Comparison of ENCODE assay signal across 9 cellular contexts in genomic region chr2:232979871-232980461, GRCh38. TPM values are rescaled to one million over a fixed set of nuclear protein-coding genes. Genes with fewer than 3 reads are reported as not detected.
A peak's percentile ranks its signal among the peaks of the same experiment; 100 is the strongest.
DNase-seq lines count a peak whose midpoint lies in the region; TF ChIP-seq lines count a peak whose summit lies in the region.
"Had no signal": no experiment of that assay in that cellular context is flagged by ENCODE, and none has a peak within 500 bp of the region (broad histone marks: within the 10 kb centered on the region; RNA-seq: fewer than 3 reads in every experiment).

No MANE protein-coding gene starts in this region.

- H3K9me3 ChIP-seq in spleen: no peaks in the 10 kb centered on the region

- CTCF ChIA-PET in RWPE1 (lab: Yijun Ruan, JAX): interaction anchor here (0.6 to 1.3 kb wide), 6 partner anchors 22 to 274 kb away, joined by 3 to 5 read pairs (median 4); partner anchors contain the start of gene ATG16L1

- no peak for TF ChIP-seq POLR2A in spleen (IDR thresholded peaks at IDR 0.05)

- H3K27ac ChIP-seq in RWPE1 (peak overlapping the region; percentile 83), spleen (no peak overlapping the region)

- intact Hi-C loops in spleen (cut with DNase I; ENCODE audit: low total_unique reads): no loop called here

- POLR2A ChIA-PET in RWPE1 (lab: Yijun Ruan, JAX; ENCODE audit: low non-redundant PET): no interaction called here

- TF ChIP-seq CTCF in RWPE1 (conservative IDR thresholded peaks at IDR 0.05; ENCODE audit: low read depth): no peak; the same call in 1 of the 2 replicates
- no peak for TF ChIP-seq CTCF in spleen (IDR thresholded peaks at IDR 0.05 in 8 of 11, conservative IDR thresholded peaks at IDR 0.05 in 3 of 11)

- no peak overlapping the region for H3K4me3 ChIP-seq in spleen

- peak; percentile 7 for DNase-seq in NCI-H748 (lab: John Stamatoyannopoulos, UW; ENCODE audit: unreplicated experiment)
- DNase-seq in NCI-H748 treated with DMSO at 0.1 percent for 48 hours (lab: John Stamatoyannopoulos, UW): no peak
- peak; percentile 74 for DNase-seq in RWPE1 (ENCODE audit: low spot score)
- DNase-seq in fibroblast of peridontal ligament (ENCODE audit: extremely low read depth): peak; percentile 41
- DNase-seq in spleen: peak; percentile 58
- no peak for DNase-seq in NCI-H187 treated with DMSO at 0.1 percent for 48 hours (lab: John Stamatoyannopoulos, UW)
- no peak for DNase-seq in stimulated activated CD4-positive, alpha-beta T cell treated with anti-CD3 and anti-CD28 coated beads, Interleukin-2, amount 100 ng/mL, for 48 hours
- no peak for DNase-seq in NCI-H82 (lab: John Stamatoyannopoulos, UW)

- 75 to 88% (median 80%) methylated on average over 7 of the region's 7 CpGs for WGBS in spleen, 5 donors

- no peaks in the 10 kb centered on the region for H3K36me3 ChIP-seq in spleen

- peaks cover 0 to 24% (median 0%) of the 10 kb centered on the region in 7 donors for H3K27me3 ChIP-seq in spleen (replicated peaks in 1 of 7)

- H3K4me1 ChIP-seq in spleen: no peaks in the 10 kb centered on the region

RNA-seq across cellular contexts. Expression of gene NGEF, which starts 33.1 kb away (rescaled TPM):
- under 1 TPM in 3 of 7 donors, not detected in 4; 0.23 to 0.79 (median 0.43) TPM for total RNA-seq in spleen
- polyA plus RNA-seq in spleen: under 1 TPM in 2 of 3 donors, not detected in 1; 0.26 to 0.45 TPM

RNA-seq across cellular contexts. Expression of gene NEU2, which starts 52.5 kb away (rescaled TPM):
- not detected for total RNA-seq in spleen
- polyA plus RNA-seq in spleen: not detected
- total RNA-seq: liver had no signal
- polyA plus RNA-seq: liver had no signal

Comparison
In these comparisons a context has a peak if more than half of its experiments do, and no peak if none do; other contexts are left out.
1. DNase-seq: peak in NCI-H748 (single experiment), RWPE1 (single experiment), fibroblast of peridontal ligament (single experiment) and spleen (single experiment); none in NCI-H748 treated with DMSO at 0.1 percent for 48 hours (single experiment), NCI-H187 treated with DMSO at 0.1 percent for 48 hours (single experiment), stimulated activated CD4-positive, alpha-beta T cell treated with anti-CD3 and anti-CD28 coated beads, Interleukin-2, amount 100 ng/mL, for 48 hours (0 of 2) and NCI-H82 (single experiment).